Comparison of ENCODE assay signal across 28 cellular contexts in the genomic region with DNA sequence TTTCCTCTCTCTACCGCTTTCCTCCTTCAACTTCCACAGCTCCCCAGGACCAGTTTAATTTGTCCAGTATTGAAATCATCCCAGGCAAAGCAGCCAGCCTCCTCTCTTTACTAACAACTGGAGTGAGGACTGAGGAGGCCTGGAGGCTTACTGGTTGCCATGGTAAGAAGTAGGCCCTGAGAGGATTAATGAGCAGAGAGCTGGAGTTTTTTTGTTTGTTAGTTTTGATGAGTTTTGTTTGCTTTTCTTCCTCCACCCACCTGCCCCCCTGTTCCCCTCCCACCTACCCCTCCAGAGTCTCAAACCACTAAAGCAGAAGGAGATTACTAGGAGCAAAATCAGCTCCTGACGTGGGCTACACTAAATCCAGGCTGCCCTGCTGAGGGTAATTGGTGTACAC. TPM values are rescaled to one million over a fixed set of nuclear protein-coding genes. Genes with fewer than 3 reads are reported as not detected.
"Had no signal": no experiment of that assay in that cellular context is flagged by ENCODE, and none has a peak within 500 bp of the region (broad histone marks: within the 10 kb centered on the region; RNA-seq: fewer than 3 reads in every experiment).

No MANE protein-coding gene starts in this region.

- H3K4me1 ChIP-seq: colonic mucosa, foreskin keratinocyte, heart left ventricle, left lung, lower lobe of right lung, vagina had no signal

- H3K27ac Mint-ChIP-seq: activated naive CD4-positive, alpha-beta T cell treated with anti-CD3 and anti-CD28 coated beads, Interleukin-2, amount 50 U/mL, for 72 hours; activated T-cell treated with anti-CD3 and anti-CD28 coated beads, Interleukin-2, amount 50 U/mL, for 72 hours; naive thymus-derived CD8-positive, alpha-beta T cell; progenitor cell of endocrine pancreas; stimulated activated effector memory CD8-positive, alpha-beta T cell treated with anti-CD3 and anti-CD28 coated beads, Interleukin-12 subunit alpha, Interleukin-12 subunit beta, amount 100 ng/mL, for 72 hours; stimulated activated naive CD8-positive, alpha-beta T cell treated with anti-CD3 and anti-CD28 coated beads, Interleukin-15, amount 100 ng/mL, for 72 hours; type B pancreatic cell had no signal

- H3K27ac ChIP-seq: colonic mucosa, foreskin keratinocyte, heart left ventricle, left lung, lower lobe of right lung, skin epidermis, vagina had no signal

- DNase-seq: activated CD4-positive, alpha-beta T cell treated with anti-CD3 and anti-CD28 coated beads for 4 hours; activated CD4-positive, alpha-beta T cell treated with anti-CD3 and anti-CD28 coated beads, Interleukin-2, amount 50 U/mL, for 4 hours; activated naive CD4-positive, alpha-beta T cell; activated T-cell treated with anti-CD3 and anti-CD28 coated beads for 4 hours; activated T-cell treated with anti-CD3 and anti-CD28 coated beads, Interleukin-2, amount 50 U/mL, for 72 hours; cerebellar nuclear complex; colonic mucosa; foreskin keratinocyte; heart left ventricle; hypothalamus; left lung; lower lobe of right lung; mesenchymal stem cell; naive thymus-derived CD8-positive, alpha-beta T cell; stimulated activated CD4-positive, alpha-beta T cell treated with anti-CD3 and anti-CD28 coated beads, Interleukin-4, amount 100 ng/mL, for 24 hours; stimulated activated naive CD8-positive, alpha-beta T cell treated with anti-CD3 and anti-CD28 coated beads, Interleukin-15, amount 100 ng/mL, for 72 hours; substantia nigra had no signal

- H3K4me3 Mint-ChIP-seq: activated T-cell treated with anti-CD3 and anti-CD28 coated beads, Interleukin-2, amount 50 U/mL, for 72 hours; naive thymus-derived CD8-positive, alpha-beta T cell; stimulated activated effector memory CD8-positive, alpha-beta T cell treated with anti-CD3 and anti-CD28 coated beads, Interleukin-12 subunit alpha, Interleukin-12 subunit beta, amount 100 ng/mL, for 72 hours; stimulated activated naive CD8-positive, alpha-beta T cell treated with anti-CD3 and anti-CD28 coated beads, Interleukin-15, amount 100 ng/mL, for 72 hours; type B pancreatic cell had no signal

- H3K9me3 Mint-ChIP-seq: activated naive CD4-positive, alpha-beta T cell treated with anti-CD3 and anti-CD28 coated beads, Interleukin-2, amount 50 U/mL, for 72 hours; activated T-cell treated with anti-CD3 and anti-CD28 coated beads, Interleukin-2, amount 50 U/mL, for 72 hours; naive thymus-derived CD8-positive, alpha-beta T cell; stimulated activated effector memory CD8-positive, alpha-beta T cell treated with anti-CD3 and anti-CD28 coated beads, Interleukin-12 subunit alpha, Interleukin-12 subunit beta, amount 100 ng/mL, for 72 hours; stimulated activated naive CD8-positive, alpha-beta T cell treated with anti-CD3 and anti-CD28 coated beads, Interleukin-15, amount 100 ng/mL, for 72 hours; type B pancreatic cell had no signal

- H3K36me3 ChIP-seq: colonic mucosa, heart left ventricle, left lung, lower lobe of right lung, vagina had no signal

- H3K4me1 Mint-ChIP-seq: naive thymus-derived CD8-positive, alpha-beta T cell; stimulated activated effector memory CD8-positive, alpha-beta T cell treated with anti-CD3 and anti-CD28 coated beads, Interleukin-12 subunit alpha, Interleukin-12 subunit beta, amount 100 ng/mL, for 72 hours; stimulated activated naive CD8-positive, alpha-beta T cell treated with anti-CD3 and anti-CD28 coated beads, Interleukin-15, amount 100 ng/mL, for 72 hours had no signal

- H3K27me3 ChIP-seq: colonic mucosa, foreskin keratinocyte, left lung, vagina had no signal

- H3K4me3 ChIP-seq: colonic mucosa, heart left ventricle, left lung, lower lobe of right lung, skin epidermis, vagina had no signal

- ATAC-seq: activated naive CD4-positive, alpha-beta T cell treated with anti-CD3 and anti-CD28 coated beads, Interleukin-2, amount 50 U/mL, for 72 hours; activated T-cell treated with anti-CD3 and anti-CD28 coated beads, Interleukin-2, amount 50 U/mL, for 72 hours; esophagus mucosa; foreskin keratinocyte; heart left ventricle; left lung; lower lobe of right lung; naive thymus-derived CD8-positive, alpha-beta T cell; sciatic nerve; stimulated activated effector memory CD8-positive, alpha-beta T cell treated with anti-CD3 and anti-CD28 coated beads, Interleukin-12 subunit alpha, Interleukin-12 subunit beta, amount 100 ng/mL, for 72 hours; stimulated activated naive CD8-positive, alpha-beta T cell treated with anti-CD3 and anti-CD28 coated beads, Interleukin-15, amount 100 ng/mL, for 72 hours had no signal

- H3K9me3 ChIP-seq: colonic mucosa, heart left ventricle, left lung, lower lobe of right lung, vagina had no signal

- H3K27me3 Mint-ChIP-seq: naive thymus-derived CD8-positive, alpha-beta T cell; progenitor cell of endocrine pancreas; stimulated activated naive CD8-positive, alpha-beta T cell treated with anti-CD3 and anti-CD28 coated beads, Interleukin-15, amount 100 ng/mL, for 72 hours; type B pancreatic cell had no signal

- H3K36me3 Mint-ChIP-seq: activated naive CD4-positive, alpha-beta T cell treated with anti-CD3 and anti-CD28 coated beads, Interleukin-2, amount 50 U/mL, for 72 hours; naive thymus-derived CD8-positive, alpha-beta T cell; stimulated activated effector memory CD8-positive, alpha-beta T cell treated with anti-CD3 and anti-CD28 coated beads, Interleukin-12 subunit alpha, Interleukin-12 subunit beta, amount 100 ng/mL, for 72 hours; type B pancreatic cell had no signal

RNA-seq across cellular contexts. Expression of gene PLP1, which starts 29.4 kb away (rescaled TPM):
- total RNA-seq: activated naive CD4-positive, alpha-beta T cell treated with anti-CD3 and anti-CD28 coated beads, Interleukin-2, amount 50 U/mL, for 72 hours; activated T-cell treated with anti-CD3 and anti-CD28 coated beads, Interleukin-2, amount 50 U/mL, for 72 hours; foreskin keratinocyte; naive thymus-derived CD8-positive, alpha-beta T cell; renal cortical epithelial cell had no signal
- polyA plus RNA-seq: naive thymus-derived CD8-positive, alpha-beta T cell had no signal

RNA-seq across cellular contexts. Expression of gene TMEM31, which starts 36.5 kb away (rescaled TPM):
- total RNA-seq: colonic mucosa; dermis microvascular lymphatic vessel endothelial cell; esophagus mucosa; foreskin keratinocyte; heart left ventricle; left lung; lower lobe of right lung; naive thymus-derived CD8-positive, alpha-beta T cell; osteoblast; renal cortical epithelial cell; vagina had no signal
- polyA plus RNA-seq: foreskin keratinocyte; naive thymus-derived CD8-positive, alpha-beta T cell had no signal
